In the genomic region with DNA sequence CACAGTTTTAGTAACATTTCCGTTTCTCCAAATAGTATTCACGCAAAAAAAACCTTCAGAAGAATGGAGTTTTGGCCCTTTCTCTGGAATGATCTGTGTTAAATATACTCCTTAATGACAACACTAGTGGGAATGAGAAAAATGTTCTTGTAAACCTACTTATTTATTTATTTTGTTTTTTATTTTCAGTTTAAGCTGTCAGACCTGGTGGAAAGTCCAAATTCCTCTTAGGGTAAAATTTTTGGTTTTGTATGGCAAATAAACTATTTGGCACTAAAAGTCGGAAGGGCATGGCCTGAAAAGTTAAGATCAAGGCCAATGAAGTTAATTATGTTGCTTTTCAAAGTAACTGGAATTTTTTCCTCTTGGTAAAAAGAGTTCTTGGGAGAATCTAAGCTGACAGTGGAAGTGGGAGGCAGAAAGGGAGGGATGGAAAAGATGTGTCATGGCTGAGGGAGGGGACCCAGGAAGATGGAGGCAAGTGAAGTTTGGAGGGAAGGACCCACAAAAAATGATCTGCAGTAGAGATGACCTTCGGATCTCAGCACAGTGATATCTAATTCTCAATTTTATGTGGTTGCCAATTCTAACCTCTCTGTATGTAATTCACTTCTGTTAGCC, we compare ENCODE assay signal across 25 cellular contexts. TPM values are rescaled to one million over a fixed set of nuclear protein-coding genes. Genes with fewer than 3 reads are reported as not detected.
"Had no signal": no experiment of that assay in that cellular context is flagged by ENCODE, and none has a peak within 500 bp of the region (broad histone marks: within the 10 kb centered on the region; RNA-seq: fewer than 3 reads in every experiment).

No MANE protein-coding gene starts in this region.

- DNase-seq: activated B cell treated with CpG ODN at 0.5 μM for 24 hours; activated CD4-positive, alpha-beta T cell treated with anti-CD3 and anti-CD28 coated beads for 1 hour; activated CD4-positive, alpha-beta T cell treated with anti-CD3 and anti-CD28 coated beads, Interleukin-2, amount 10 ng/mL, durations not matched to agents 24 days and 14 days; activated CD4-positive, alpha-beta T cell treated with anti-CD3 and anti-CD28 coated beads, Interleukin-2, amount 50 U/mL, for 48 hours; activated CD8-positive, alpha-beta memory T cell treated with anti-CD3 and anti-CD28 coated beads, Interleukin-2, amount 10 ng/mL, durations not matched to agents 7 days and 5 days; activated effector memory CD4-positive, alpha-beta T cell treated with Interleukin-2 at 50 U/mL for 16 hours; activated naive CD4-positive, alpha-beta T cell; activated T-cell treated with anti-CD3 and anti-CD28 coated beads, Interleukin-2, amount 50 U/mL, for 24 hours; amygdala; MG63; NCI-H1105; NCI-H1436; NCI-H1694 treated with DMSO at 0.1 percent for 48 hours; NCI-H2029 treated with DMSO at 0.1 percent for 48 hours; NCI-H526; NCI-H774; SIG-M5; T-cell; T-helper 2 cell; T1000 had no signal

- H3K4me3 ChIP-seq: MG63, SK-N-MC had no signal

- ATAC-seq: activated CD8-positive, alpha-beta memory T cell treated with anti-CD3 and anti-CD28 coated beads, Interleukin-2, amount 10 ng/mL, durations not matched to agents 7 days and 5 days; T-cell had no signal

- H3K27ac ChIP-seq: KMS-11, SK-N-MC had no signal

RNA-seq across cellular contexts. Expression of a gene that starts 35.2 kb away (rescaled TPM):
- total RNA-seq: activated T-helper 1 cell treated with anti-CD3 and anti-CD28 coated beads, Interleukin-12 subunit alpha, Interleukin-12 subunit beta, Interleukin-2, Interleukin-4 antibody, amounts not matched to agents 30 ng/mL and 10 ng/mL and 1 ng/mL, durations not matched to agents 14 hours and 24 hours and 36 hours; NCI-H460; RPMI7951; T-cell had no signal
